2 cellular contexts compared by ENCODE assay signal in genomic region chr1:182811975-182812727, GRCh38.
TF ChIP-seq lines count a peak whose summit lies in the region.

No MANE protein-coding gene starts in this region.

TF ChIP-seq in A549, 52 proteins besides CTCF, POLR2A, EP300 and RAD21:
- no peak for TF ChIP-seq HDAC2 (IDR thresholded peaks at IDR 0.05)
- TF ChIP-seq ZSCAN20 (CRISPR knock-in tag; IDR thresholded peaks at IDR 0.05) = no peak
- no peak for TF ChIP-seq CEBPB (IDR thresholded peaks at IDR 0.05)
- TF ChIP-seq FOXS1 (CRISPR knock-in tag; IDR thresholded peaks at IDR 0.05) = no peak
- TF ChIP-seq CHD4 (IDR thresholded peaks at IDR 0.05; ENCODE audit: borderline replicate concordance) = no peak
- TF ChIP-seq KDM1A (IDR thresholded peaks at IDR 0.05; ENCODE audit: low read depth) = no peak
- no peak for TF ChIP-seq EHF (CRISPR knock-in tag; IDR thresholded peaks at IDR 0.05)
- no peak for TF ChIP-seq HOXB5 (CRISPR knock-in tag; IDR thresholded peaks at IDR 0.05)
- TF ChIP-seq SREBF2 (IDR thresholded peaks at IDR 0.05) = no peak
- no peak for TF ChIP-seq TP53 (CRISPR knock-in tag; IDR thresholded peaks at IDR 0.05)
- no peak for TF ChIP-seq NPAS2 (CRISPR knock-in tag; IDR thresholded peaks at IDR 0.05; ENCODE audit: borderline replicate concordance)
- no peak for TF ChIP-seq CHD2 (IDR thresholded peaks at IDR 0.05; ENCODE audit: low read length, partially characterized antibody)
- no peak for TF ChIP-seq MAFK (IDR thresholded peaks at IDR 0.05; ENCODE audit: partially characterized antibody)

TF ChIP-seq in H1, 55 proteins besides CTCF, POLR2A, EP300 and RAD21:
- TF ChIP-seq SAP30 (IDR thresholded peaks at IDR 0.05; ENCODE audit: insufficient read depth, insufficient replicate concordance, low read length) (no peak), SIRT6 (IDR thresholded peaks at IDR 0.05; ENCODE audit: low read length) (no peak), KDM4A (IDR thresholded peaks at IDR 0.05; ENCODE audit: low read depth, low read length, severe bottlenecking) (no peak), SIN3A (conservative IDR thresholded peaks at IDR 0.05 in 1 of 2, IDR thresholded peaks at IDR 0.05 in 1 of 2; ENCODE audit: low read depth in 1 of 2, low read length in 2 of 2) (no peak), JUN (IDR thresholded peaks at IDR 0.05; ENCODE audit: low read depth, low read length) (no peak), FOSL1 (IDR thresholded peaks at IDR 0.05; ENCODE audit: insufficient read depth, low read depth, low read length) (no peak), TAF1 (IDR thresholded peaks at IDR 0.05; ENCODE audit: low read depth, low read length) (no peak), MAFK (IDR thresholded peaks at IDR 0.05; ENCODE audit: low read depth, low read length) (no peak), ASH2L (IDR thresholded peaks at IDR 0.05; ENCODE audit: low read length) (no peak), JUND (IDR thresholded peaks at IDR 0.05; ENCODE audit: low read length) (no peak), POU5F1 (IDR thresholded peaks at IDR 0.05; ENCODE audit: low read depth, low read length) (no peak), TBP (IDR thresholded peaks at IDR 0.05; ENCODE audit: low read depth, low read length) (no peak), SUZ12 (IDR thresholded peaks at IDR 0.05; ENCODE audit: low read length) (no peak), RNF2 (IDR thresholded peaks at IDR 0.05; ENCODE audit: borderline replicate concordance, low read depth, low read length, missing control alignments, poor library complexity, severe bottlenecking) (no peak), SP1 (IDR thresholded peaks at IDR 0.05; ENCODE audit: low read depth, low read length) (no peak), CEBPB (IDR thresholded peaks at IDR 0.05; ENCODE audit: low read depth, low read length) (no peak), HDAC2 (IDR thresholded peaks at IDR 0.05; ENCODE audit: borderline replicate concordance in 1 of 2, low read depth in 2 of 2, low read length in 2 of 2) (no peak)
